In the genomic region with DNA sequence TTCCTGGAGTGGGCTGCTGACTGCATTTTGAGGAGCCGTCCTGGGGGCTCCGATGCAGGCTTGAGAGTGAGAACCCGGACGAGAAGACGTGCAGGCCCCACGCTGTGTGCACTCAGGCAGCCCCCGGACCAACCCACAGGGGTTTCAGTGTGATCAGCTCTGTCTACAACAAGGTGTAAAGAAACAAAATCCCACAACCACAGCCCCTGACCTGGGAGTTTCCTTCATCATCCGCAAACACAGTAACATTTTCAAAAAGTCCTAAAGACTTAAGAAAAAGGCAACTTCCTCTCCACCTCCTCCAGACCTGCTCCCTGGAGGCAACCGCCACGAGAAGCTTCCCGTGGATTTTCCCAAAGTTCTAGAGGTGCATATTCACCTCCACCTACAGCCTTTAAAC, we compare ENCODE assay signal across 13 cellular contexts. TPM values are rescaled to one million over a fixed set of nuclear protein-coding genes. Genes with fewer than 3 reads are reported as not detected.
DNase-seq lines count a peak whose midpoint lies in the region; ATAC-seq and TF ChIP-seq lines count a peak whose summit lies in the region.
"Had no signal": no experiment of that assay in that cellular context is flagged by ENCODE, and none has a peak within 500 bp of the region (broad histone marks: within the 10 kb centered on the region; RNA-seq: fewer than 3 reads in every experiment).

No MANE protein-coding gene starts in this region.

- no peaks in the 10 kb centered on the region for H3K36me3 Mint-ChIP-seq in CD4-positive, alpha-beta T cell (ENCODE audit: low read depth)
- no peaks in the 10 kb centered on the region for H3K36me3 Mint-ChIP-seq in CD8-positive, alpha-beta T cell
- no peaks in the 10 kb centered on the region for H3K36me3 Mint-ChIP-seq in activated naive CD8-positive, alpha-beta T cell
- no peaks in the 10 kb centered on the region for H3K36me3 Mint-ChIP-seq in nephron (ENCODE audit: low read depth)

- H3K9me3 Mint-ChIP-seq in CD4-positive, alpha-beta T cell: no peaks in the 10 kb centered on the region
- no peaks in the 10 kb centered on the region for H3K9me3 Mint-ChIP-seq in CD8-positive, alpha-beta T cell
- no peaks in the 10 kb centered on the region for H3K9me3 Mint-ChIP-seq in activated naive CD8-positive, alpha-beta T cell (ENCODE audit: low read depth)
- no peaks in the 10 kb centered on the region for H3K9me3 Mint-ChIP-seq in nephron

- POLR2A ChIA-PET in CD4-positive, alpha-beta T cell (lab: Charles Lee): interaction anchor here (0.8 to 1.5 kb wide), 7 partner anchors 9 to 121 kb away, joined by 3 to 11 read pairs (median 3); no protein-coding TSS in a partner anchor
- POLR2A ChIA-PET in CD8-positive, alpha-beta T cell (lab: Charles Lee): interaction anchor here (1.0 to 3.6 kb wide), 5 partner anchors 8 to 97 kb away, joined by 4 to 16 read pairs (median 8); no protein-coding TSS in a partner anchor

- peaks cover 51% of the 10 kb centered on the region for H3K4me1 ChIP-seq in CD8-positive, alpha-beta T cell (ENCODE audit: insufficient read depth, low read length)
- H3K4me1 ChIP-seq: tibial nerve had no signal

- no peak for TF ChIP-seq CTCF in CD4-positive, alpha-beta T cell (IDR thresholded peaks at IDR 0.05)
- no peak for TF ChIP-seq CTCF in CD8-positive, alpha-beta T cell (IDR thresholded peaks at IDR 0.05)
- no peak for TF ChIP-seq CTCF in nephron (IDR thresholded peaks at IDR 0.05; ENCODE audit: unreplicated experiment in 3 of 3)

- H3K36me3 ChIP-seq in CD8-positive, alpha-beta T cell (ENCODE audit: insufficient read depth, low read length): no peaks in the 10 kb centered on the region
- no peaks in the 10 kb centered on the region for H3K36me3 ChIP-seq in MG63
- H3K36me3 ChIP-seq: tibial nerve had no signal

- H3K4me3 ChIP-seq in CD8-positive, alpha-beta T cell (ENCODE audit: low read depth, low read length): no peak overlapping the region
- H3K4me3 ChIP-seq in MG63: no peak overlapping the region
- H3K4me3 ChIP-seq: tibial nerve had no signal

- CTCF ChIA-PET in CD4-positive, alpha-beta T cell (lab: Charles Lee): interaction anchor here (1.0 to 3.0 kb wide), 4 partner anchors 8 to 103 kb away, joined by 3 to 12 read pairs (median 3); no protein-coding TSS in a partner anchor
- CTCF ChIA-PET in CD8-positive, alpha-beta T cell (lab: Charles Lee): interaction anchor here (0.9 to 18.5 kb wide), 12 partner anchors 9 to 218 kb away, joined by 3 to 392 read pairs (median 4); partner anchors contain the start of genes COTL1 and MEAK7

- no peaks in the 10 kb centered on the region for H3K27me3 Mint-ChIP-seq in CD4-positive, alpha-beta T cell
- no peaks in the 10 kb centered on the region for H3K27me3 Mint-ChIP-seq in CD8-positive, alpha-beta T cell (ENCODE audit: low read depth)
- no peaks in the 10 kb centered on the region for H3K27me3 Mint-ChIP-seq in activated naive CD8-positive, alpha-beta T cell
- peaks cover 14% of the 10 kb centered on the region for H3K27me3 Mint-ChIP-seq in nephron (ENCODE audit: low read depth)

- peaks cover 53% of the 10 kb centered on the region for H3K4me1 Mint-ChIP-seq in CD4-positive, alpha-beta T cell (ENCODE audit: low read depth)
- H3K4me1 Mint-ChIP-seq in CD8-positive, alpha-beta T cell (ENCODE audit: low read depth): peaks cover 53% of the 10 kb centered on the region
- peaks cover 46% of the 10 kb centered on the region for H3K4me1 Mint-ChIP-seq in activated naive CD8-positive, alpha-beta T cell (ENCODE audit: low read depth)
- peaks cover 14% of the 10 kb centered on the region for H3K4me1 Mint-ChIP-seq in nephron

- H3K27me3 ChIP-seq in CD4-positive, alpha-beta T cell (ENCODE audit: control insufficient read depth, insufficient read depth, low read length): no peaks in the 10 kb centered on the region
- H3K27me3 ChIP-seq in CD8-positive, alpha-beta T cell (ENCODE audit: insufficient read depth, low read length): no peaks in the 10 kb centered on the region
- H3K27me3 ChIP-seq in MG63: no peaks in the 10 kb centered on the region
- H3K27me3 ChIP-seq: tibial nerve had no signal

- no peak for DNase-seq in CD4-positive, alpha-beta T cell
- DNase-seq in CD8-positive, alpha-beta T cell: no peak
- DNase-seq in MG63: no peak
- DNase-seq: activated naive CD4-positive, alpha-beta T cell treated with Interleukin-2 at 50 U/mL for 16 hours; GOT3; NCI-H2107; nucleus accumbens; retina had no signal

- intact Hi-C loops in CD4-positive, alpha-beta T cell (cut with DNase I, micrococcal nuclease): loop anchor here in 1 of 2 experiments (10.0 kb wide), 1 partner anchor 45 kb away; no protein-coding TSS in a partner anchor
- intact Hi-C loops in CD8-positive, alpha-beta T cell (cut with DNase I, micrococcal nuclease): loop anchor here in 1 of 2 experiments (2.0 to 10.0 kb wide), 2 partner anchors 29 to 1035 kb away; no protein-coding TSS in a partner anchor

- no peaks in the 10 kb centered on the region for H3K9me3 ChIP-seq in CD4-positive, alpha-beta T cell (ENCODE audit: control insufficient read depth, low read length)
- no peaks in the 10 kb centered on the region for H3K9me3 ChIP-seq in CD8-positive, alpha-beta T cell (ENCODE audit: low read length)
- H3K9me3 ChIP-seq in MG63: no peaks in the 10 kb centered on the region

- no peak overlapping the region for H3K27ac ChIP-seq in CD4-positive, alpha-beta T cell (ENCODE audit: low read depth, low read length)
- no peak overlapping the region for H3K27ac ChIP-seq in CD8-positive, alpha-beta T cell (ENCODE audit: low read depth, low read length)
- H3K27ac ChIP-seq: tibial nerve had no signal

- H3K4me3 Mint-ChIP-seq in CD4-positive, alpha-beta T cell: no peak overlapping the region
- no peak overlapping the region for H3K4me3 Mint-ChIP-seq in CD8-positive, alpha-beta T cell
- peak overlapping the region; percentile 51 for H3K4me3 Mint-ChIP-seq in activated naive CD8-positive, alpha-beta T cell
- no peak overlapping the region for H3K4me3 Mint-ChIP-seq in nephron

- no peak for ATAC-seq in CD4-positive, alpha-beta T cell (ENCODE audit: poor library complexity)
- ATAC-seq in CD8-positive, alpha-beta T cell: no peak
- no peak for ATAC-seq in GM19463 (IDR thresholded peaks at IDR 0.05; ENCODE audit: unreplicated experiment)
- ATAC-seq in GM19023 (IDR thresholded peaks at IDR 0.05; ENCODE audit: unreplicated experiment): no peak

- peak overlapping the region; percentile 78 for H3K27ac Mint-ChIP-seq in CD4-positive, alpha-beta T cell
- H3K27ac Mint-ChIP-seq in CD8-positive, alpha-beta T cell: peak overlapping the region; percentile 64
- H3K27ac Mint-ChIP-seq in activated naive CD8-positive, alpha-beta T cell: peak overlapping the region; percentile 76
- peak overlapping the region in 2 of 3 experiments; percentile 12 to 16 for H3K27ac Mint-ChIP-seq in nephron

RNA-seq across cellular contexts. Expression of gene MEAK7, which starts 15.4 kb away (rescaled TPM):
- 1 to 10 TPM; 1.9 to 3.7 TPM for total RNA-seq in CD4-positive, alpha-beta T cell
- total RNA-seq in CD8-positive, alpha-beta T cell: 1 to 10 TPM; 2.1 to 2.2 TPM
- 12.3 and 15.0 TPM in 2 replicates for total RNA-seq in MG63 (2014; rRNA removed; shearing (Covaris generic); ENCODE audit: low replicate concordance)

Comparison
In these comparisons a context has a peak if more than half of its experiments do, and no peak if none do; other contexts are left out.
1. H3K27ac Mint-ChIP-seq: peak in every context shown above with its lines; median percentile 78 in CD4-positive, alpha-beta T cell; 76 in activated naive CD8-positive, alpha-beta T cell; 64 in CD8-positive, alpha-beta T cell; 14 in nephron.